12 cellular contexts compared by ENCODE assay signal in the genomic region with DNA sequence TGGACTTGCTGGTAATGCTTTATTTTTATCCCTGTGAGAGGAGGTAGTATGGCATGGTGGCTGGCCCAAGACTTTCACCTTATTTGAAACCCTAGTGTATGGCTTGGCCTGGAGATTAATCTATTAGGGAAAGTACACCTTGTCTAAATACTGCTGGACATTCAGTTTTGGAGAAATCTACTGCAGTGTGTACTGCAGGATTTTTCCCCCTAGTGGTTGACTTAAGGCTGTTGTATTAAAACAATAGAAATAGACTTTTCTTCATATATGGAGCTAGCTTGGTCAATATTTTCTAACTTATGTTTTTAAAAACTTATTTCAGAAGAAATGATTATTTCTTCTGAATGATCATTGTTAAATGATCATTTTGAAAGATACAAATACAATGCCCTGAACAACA. TPM values are rescaled to one million over a fixed set of nuclear protein-coding genes. Genes with fewer than 3 reads are reported as not detected.
A peak's percentile ranks its signal among the peaks of the same experiment; 100 is the strongest.
DNase-seq lines count a peak whose midpoint lies in the region; TF ChIP-seq lines count a peak whose summit lies in the region.
"Had no signal": no experiment of that assay in that cellular context is flagged by ENCODE, and none has a peak within 500 bp of the region (broad histone marks: within the 10 kb centered on the region; RNA-seq: fewer than 3 reads in every experiment).

No MANE protein-coding gene starts in this region.

- no peak overlapping the region for H3K27ac Mint-ChIP-seq in neural progenitor cell
- H3K27ac Mint-ChIP-seq: activated naive CD4-positive, alpha-beta T cell treated with anti-CD3 and anti-CD28 coated beads, Interleukin-2, amount 50 U/mL, for 24 hours had no signal

- in situ Hi-C loops in G401 (cut with HindIII; ENCODE audit: low sequenced_read_pairs): no loop called here
- in situ Hi-C loops in mammary epithelial cell (cut with MboI; ENCODE audit: low sequenced_read_pairs in 2 of 2): no loop called here

- no TSS peak for BruUV-seq in mammary epithelial cell (replicated peaks; lab: Mats Ljungman, UMichigan)

- dilution Hi-C loops in mammary epithelial cell (cut with HindIII; ENCODE audit: low sequenced_read_pairs): no loop called here

- no peak overlapping the region for H3K4me3 Mint-ChIP-seq in neural progenitor cell
- H3K4me3 Mint-ChIP-seq: activated naive CD4-positive, alpha-beta T cell treated with anti-CD3 and anti-CD28 coated beads, Interleukin-2, amount 50 U/mL, for 24 hours had no signal

- H3K36me3 Mint-ChIP-seq in neural progenitor cell: no peaks in the 10 kb centered on the region
- H3K36me3 Mint-ChIP-seq: activated naive CD4-positive, alpha-beta T cell treated with anti-CD3 and anti-CD28 coated beads, Interleukin-2, amount 50 U/mL, for 24 hours had no signal

- CTCF ChIA-PET in mammary epithelial cell (lab: Charles Lee; ENCODE audit: low non-redundant PET): no interaction called here

- H3K9ac ChIP-seq in Loucy (ENCODE audit: low read depth, low read length, poor library complexity, severe bottlenecking): no peak overlapping the region
- no peak overlapping the region for H3K9ac ChIP-seq in mammary epithelial cell (ENCODE audit: insufficient read depth, low read length)
- H3K9ac ChIP-seq in neural progenitor cell: no peak overlapping the region

- DNase-seq in G401 (ENCODE audit: low spot score): peak; percentile 55
- no peak for DNase-seq in mammary epithelial cell
- DNase-seq in neural progenitor cell (ENCODE audit: low spot score): no peak
- no peak for DNase-seq in iPS-NIHi11 (ENCODE audit: low spot score)
- no peak for DNase-seq in NCI-H187 treated with DMSO at 0.1 percent for 48 hours (lab: John Stamatoyannopoulos, UW)
- no peak for DNase-seq in NCI-H1694 (lab: John Stamatoyannopoulos, UW)
- DNase-seq: activated CD4-positive, alpha-beta T cell treated with anti-CD3 and anti-CD28 coated beads, Interleukin-2, amount 50 U/mL, for 1 hour; effector memory CD4-positive, alpha-beta T cell; H7 had no signal

- H3K27me3 ChIP-seq in Loucy (ENCODE audit: insufficient read depth, low read length, poor library complexity, severe bottlenecking): no peaks in the 10 kb centered on the region
- H3K27me3 ChIP-seq in mammary epithelial cell (ENCODE audit: insufficient read depth, low read length): no peaks in the 10 kb centered on the region
- H3K27me3 ChIP-seq in neural progenitor cell: peaks cover 18% of the 10 kb centered on the region

- no peaks in the 10 kb centered on the region for H3F3A ChIP-seq in Loucy (ENCODE audit: low read depth)
- H3F3A ChIP-seq in neural progenitor cell (ENCODE audit: low read depth): no peaks in the 10 kb centered on the region

- H2AFZ ChIP-seq in Loucy (ENCODE audit: low read length): no peak overlapping the region
- no peak overlapping the region for H2AFZ ChIP-seq in mammary epithelial cell (ENCODE audit: low read depth, low read length)
- no peak overlapping the region for H2AFZ ChIP-seq in neural progenitor cell (replicated peaks)

- H3K9me3 Mint-ChIP-seq in neural progenitor cell: no peaks in the 10 kb centered on the region
- H3K9me3 Mint-ChIP-seq: activated naive CD4-positive, alpha-beta T cell treated with anti-CD3 and anti-CD28 coated beads, Interleukin-2, amount 50 U/mL, for 24 hours had no signal

- intact Hi-C loops in mammary epithelial cell (cut with micrococcal nuclease): no loop called here

- peaks cover 6% of the 10 kb centered on the region for H3K4me1 Mint-ChIP-seq in neural progenitor cell
- H3K4me1 Mint-ChIP-seq: activated naive CD4-positive, alpha-beta T cell treated with anti-CD3 and anti-CD28 coated beads, Interleukin-2, amount 50 U/mL, for 24 hours had no signal

- H3K79me2 ChIP-seq in Loucy (ENCODE audit: insufficient read depth, low read length): no peaks in the 10 kb centered on the region
- no peaks in the 10 kb centered on the region for H3K79me2 ChIP-seq in mammary epithelial cell (ENCODE audit: insufficient read depth, low read length)
- no peaks in the 10 kb centered on the region for H3K79me2 ChIP-seq in neural progenitor cell (ENCODE audit: low read depth)

- H3K9me2 ChIP-seq in Loucy (replicated peaks; ENCODE audit: low read depth, low read length): no peaks in the 10 kb centered on the region

- no peaks in the 10 kb centered on the region for H3K36me3 ChIP-seq in Loucy (ENCODE audit: insufficient read depth, low read length)
- H3K36me3 ChIP-seq in mammary epithelial cell (ENCODE audit: insufficient read depth, low read length): no peaks in the 10 kb centered on the region
- no peaks in the 10 kb centered on the region for H3K36me3 ChIP-seq in neural progenitor cell

- no peak overlapping the region for H3K4me3 ChIP-seq in Loucy (ENCODE audit: low read length, poor library complexity, severe bottlenecking)
- H3K4me3 ChIP-seq in mammary epithelial cell (replicated peaks in 1 of 3; ENCODE audit: insufficient read depth in 1 of 3, low read depth in 2 of 3, low read length in 3 of 3): no peak overlapping the region
- H3K4me3 ChIP-seq in neural progenitor cell: no peak overlapping the region

- H3K27ac ChIP-seq in mammary epithelial cell (ENCODE audit: insufficient read depth, low read depth, low read length) (no peak overlapping the region), neural progenitor cell (no peak overlapping the region)

- H4K20me1 ChIP-seq in Loucy (ENCODE audit: insufficient read depth, low read length, poor library complexity, severe bottlenecking) (no peaks in the 10 kb centered on the region), mammary epithelial cell (ENCODE audit: insufficient read depth, low read length) (peaks cover 2% of the 10 kb centered on the region), neural progenitor cell (ENCODE audit: low read depth) (no peaks in the 10 kb centered on the region)

- no peaks in the 10 kb centered on the region for H3K9me3 ChIP-seq in Loucy (ENCODE audit: insufficient read depth, low read depth, low read length)
- no peaks in the 10 kb centered on the region for H3K9me3 ChIP-seq in mammary epithelial cell (replicated peaks; ENCODE audit: insufficient read depth, low read length)
- H3K9me3 ChIP-seq in neural progenitor cell (ENCODE audit: low read depth): no peaks in the 10 kb centered on the region

- H3K4me2 ChIP-seq in Loucy (ENCODE audit: low read depth, low read length, poor library complexity, severe bottlenecking) (no peak overlapping the region), mammary epithelial cell (ENCODE audit: insufficient read depth, low read depth, low read length) (no peak overlapping the region), neural progenitor cell (no peak overlapping the region)

- H3K27me3 Mint-ChIP-seq in neural progenitor cell (ENCODE audit: insufficient read depth, low read depth): no peaks in the 10 kb centered on the region

- H3K4me1 ChIP-seq in Loucy (ENCODE audit: insufficient read depth, low read length, poor library complexity, severe bottlenecking) (no peaks in the 10 kb centered on the region), mammary epithelial cell (ENCODE audit: insufficient read depth, low read length) (peaks cover 4% of the 10 kb centered on the region), neural progenitor cell (no peaks in the 10 kb centered on the region)

- TF ChIP-seq CTCF in Loucy (conservative IDR thresholded peaks at IDR 0.05; ENCODE audit: low read length) (peak; percentile 56), mammary epithelial cell (conservative IDR thresholded peaks at IDR 0.05 in 1 of 2, IDR thresholded peaks at IDR 0.05 in 1 of 2; ENCODE audit: extremely low read depth in 1 of 2, insufficient read depth in 1 of 2, low read depth in 1 of 2, low read length in 2 of 2) (peak; percentile 33 to 37), neural progenitor cell (IDR thresholded peaks at IDR 0.05) (peak; percentile 53)

RNA-seq across cellular contexts. Expression of a gene that starts 13.9 kb away (rescaled TPM):
- not detected in 2 replicates for total RNA-seq in G401 (2014; rRNA removed; shearing (Covaris generic))
- total RNA-seq in mammary epithelial cell (not detected), neural progenitor cell (ENCODE audit: low replicate concordance) (0.79 and 1.1 TPM in 2 replicates)
- polyA plus RNA-seq in mammary epithelial cell: not detected
- polyA minus RNA-seq in mammary epithelial cell: not detected
- total RNA-seq: sciatic nerve had no signal
